ENCODE assay signal across 9 cellular contexts in genomic region chr1:45620588-45621500, GRCh38. TPM values are rescaled to one million over a fixed set of nuclear protein-coding genes. Genes with fewer than 3 reads are reported as not detected.
DNase-seq lines count a peak whose midpoint lies in the region; ATAC-seq and TF ChIP-seq lines count a peak whose summit lies in the region.
"Had no signal": no experiment of that assay in that cellular context is flagged by ENCODE, and none has a peak within 500 bp of the region (broad histone marks: within the 10 kb centered on the region; RNA-seq: fewer than 3 reads in every experiment).

No MANE protein-coding gene starts in this region.

- DNase-seq in GM13977 (ENCODE audit: low spot score) (peak; percentile 27), RWPE1 (ENCODE audit: low spot score) (no peak), T-helper 9 cell (no peak)
- DNase-seq in stimulated activated CD4-positive, alpha-beta T cell treated with anti-CD3 and anti-CD28 coated beads, Interleukin-4, amount 100 ng/mL, for 24 hours = no peak
- DNase-seq in stimulated activated CD8-positive, alpha-beta memory T cell treated with anti-CD3 and anti-CD28 coated beads, Interleukin-4, amount 100 ng/mL, for 48 hours = no peak
- DNase-seq in activated CD4-positive, alpha-beta T cell treated with anti-CD3 and anti-CD28 coated beads for 48 hours = no peak
- DNase-seq: ovary had no signal

- ATAC-seq in gastroesophageal sphincter = peak; percentile 11

- POLR2A ChIA-PET in RWPE1 (lab: Yijun Ruan, JAX; ENCODE audit: low non-redundant PET) = no interaction called here

- H3K27me3 ChIP-seq in gastroesophageal sphincter = no peaks in the 10 kb centered on the region
- no peaks in the 10 kb centered on the region for H3K27me3 ChIP-seq in skeletal muscle tissue (ENCODE audit: control insufficient read depth in 3 of 3, insufficient read depth in 3 of 3, low read length in 3 of 3)
- H3K27me3 ChIP-seq: ovary had no signal

- peak overlapping the region in 1 of 3 donors; percentile 12 for H3K9ac ChIP-seq in skeletal muscle tissue (ENCODE audit: low read depth in 1 of 3, low read length in 3 of 3)

- H3K4me3 ChIP-seq in gastroesophageal sphincter (no peak overlapping the region), skeletal muscle tissue (ENCODE audit: low read length in 3 of 3) (no peak overlapping the region)
- H3K4me3 ChIP-seq: ovary had no signal

- no peak for TF ChIP-seq POLR2A in gastroesophageal sphincter (IDR thresholded peaks at IDR 0.05)

- H3K4me1 ChIP-seq in gastroesophageal sphincter (peaks cover 0 to 40% (median 0%) of the 10 kb centered on the region in 3 donors), skeletal muscle tissue (ENCODE audit: control insufficient read depth in 3 of 3, insufficient read depth in 3 of 3, low read length in 3 of 3) (peaks cover 9 to 37% (median 27%) of the 10 kb centered on the region in 3 donors)

- peaks cover 4 to 62% of the 10 kb centered on the region in 2 donors for H3K36me3 ChIP-seq in gastroesophageal sphincter
- peaks cover 26 to 41% (median 26%) of the 10 kb centered on the region in 3 donors for H3K36me3 ChIP-seq in skeletal muscle tissue (ENCODE audit: control insufficient read depth in 3 of 3, insufficient read depth in 3 of 3, low read length in 3 of 3)
- H3K36me3 ChIP-seq: ovary had no signal

- in situ Hi-C loops in GM13977 (cut with MboI; ENCODE audit: low pct_unique_long_range_greater_than_20kb, low sequenced_read_pairs, unreplicated experiment) = no loop called here

- no peak for TF ChIP-seq EP300 in gastroesophageal sphincter (IDR thresholded peaks at IDR 0.05)

- TF ChIP-seq CTCF in GM13977 (IDR thresholded peaks at IDR 0.05; ENCODE audit: extremely low read depth, insufficient read depth, missing control alignments) = no peak
- no peak for TF ChIP-seq CTCF in RWPE1 (conservative IDR thresholded peaks at IDR 0.05; ENCODE audit: low read depth)
- TF ChIP-seq CTCF in gastroesophageal sphincter (IDR thresholded peaks at IDR 0.05) = no peak

- CTCF ChIA-PET in RWPE1 (lab: Yijun Ruan, JAX) = no interaction called here

- WGBS in gastroesophageal sphincter (ENCODE audit: low coverage in 1 of 2), 2 donors = 78 to 80% methylated on average over 6 to 10 of the region's 17 CpGs

- H3K9me3 ChIP-seq in gastroesophageal sphincter = no peaks in the 10 kb centered on the region
- H3K9me3 ChIP-seq in skeletal muscle tissue (ENCODE audit: control insufficient read depth in 3 of 3, low read length in 3 of 3) = no peaks in the 10 kb centered on the region
- H3K9me3 ChIP-seq: ovary had no signal

- H3K27ac ChIP-seq in RWPE1 (peak overlapping the region; percentile 58), gastroesophageal sphincter (peak overlapping the region in 3 of 4 donors; percentile 58 to 66 (median 63)), skeletal muscle tissue (ENCODE audit: low read depth, low read length) (peak overlapping the region; percentile 63)
- H3K27ac ChIP-seq: ovary had no signal

RNA-seq across cellular contexts. Expression of gene CCDC17, which starts 3.0 kb away (rescaled TPM):
- 1 to 10 TPM; 1.2 to 4.7 (median 1.6) TPM for total RNA-seq in gastroesophageal sphincter
- 0.52 TPM for total RNA-seq in skeletal muscle tissue

RNA-seq across cellular contexts. Expression of gene NASP, which starts 37.0 kb away (rescaled TPM):
- total RNA-seq in gastroesophageal sphincter = 10 to 100 TPM; 44.3 to 79.7 (median 54.2) TPM
- total RNA-seq in skeletal muscle tissue = 36.5 TPM
